8 cellular contexts compared by ENCODE assay signal in the genomic region with DNA sequence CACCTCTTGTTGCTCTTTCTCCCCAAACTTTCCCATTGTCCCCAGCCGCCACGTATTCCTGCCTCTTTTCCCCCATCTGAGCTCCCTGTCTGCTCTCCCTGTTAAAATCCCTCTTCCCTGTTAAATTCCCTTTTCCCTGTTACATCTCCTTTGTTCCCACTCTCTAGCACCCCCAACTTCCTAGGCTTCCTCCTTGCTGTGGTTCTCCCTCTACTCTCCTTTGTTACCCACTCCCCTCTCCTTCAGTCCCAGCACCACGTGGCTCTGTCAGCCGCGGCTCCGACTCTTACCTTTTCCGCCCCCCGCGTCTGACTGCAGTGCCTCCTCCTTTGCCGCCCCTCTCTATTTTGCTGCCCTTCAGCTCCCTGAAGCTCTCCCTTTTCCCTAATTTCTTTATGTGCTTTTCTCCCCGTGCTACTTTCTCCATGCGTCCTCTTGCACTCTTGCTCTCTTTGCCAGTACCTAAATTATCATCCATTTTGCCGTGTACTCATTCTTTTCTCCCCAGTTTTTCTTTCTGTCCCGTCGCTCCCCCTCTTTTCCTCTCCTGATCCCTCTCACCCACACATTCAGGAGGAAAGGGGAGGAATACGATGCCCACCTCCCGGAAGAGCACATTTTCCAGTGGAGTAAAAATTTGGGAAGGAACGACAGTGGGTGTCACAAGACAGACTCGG. TPM values are rescaled to one million over a fixed set of nuclear protein-coding genes. Genes with fewer than 3 reads are reported as not detected.
DNase-seq lines count a peak whose midpoint lies in the region; ATAC-seq and TF ChIP-seq lines count a peak whose summit lies in the region.

No MANE protein-coding gene starts in this region.

- DNase-seq in NCI-H345 (lab: John Stamatoyannopoulos, UW) (peak; percentile 17), NCI-H345 treated with DMSO at 0.1 percent for 48 hours (lab: John Stamatoyannopoulos, UW; ENCODE audit: unreplicated experiment) (no peak), NCI-H187 treated with DMSO at 0.1 percent for 48 hours (lab: John Stamatoyannopoulos, UW) (peak; percentile 30), esophagus squamous epithelium (lab: John Stamatoyannopoulos, UW) (no peak), upper lobe of right lung (no peak)
- DNase-seq in activated CD4-positive, alpha-beta memory T cell treated with anti-CD3 and anti-CD28 coated beads, Interleukin-2, amount 10 ng/mL, durations not matched to agents 7 days and 5 days, result no peak
- no peak for DNase-seq in natural killer cell treated with Interleukin-12 subunit alpha and Interleukin-12 subunit beta and Interleukin-15 and Interleukin-18, amount 100 ng/mL, for 72 hours (ENCODE audit: low spot score)

- H3K4me1 Mint-ChIP-seq in activated CD4-positive, alpha-beta memory T cell treated with anti-CD3 and anti-CD28 coated beads, Interleukin-2, amount 10 ng/mL, durations not matched to agents 7 days and 5 days, result peaks cover 21% of the 10 kb centered on the region
- peaks cover 34 to 40% of the 10 kb centered on the region in 2 donors for H3K4me1 Mint-ChIP-seq in natural killer cell treated with Interleukin-12 subunit alpha and Interleukin-12 subunit beta and Interleukin-15 and Interleukin-18, amount 100 ng/mL, for 72 hours (ENCODE audit: low read depth in 2 of 2)

- CTCF ChIA-PET in activated CD4-positive, alpha-beta memory T cell treated with anti-CD3 and anti-CD28 coated beads, Interleukin-2, amount 10 ng/mL, durations not matched to agents 7 days and 5 days (lab: Charles Lee), result interaction anchor here (1.1 to 1.9 kb wide), 3 partner anchors 26 to 98 kb away, joined by 3 to 9 read pairs (median 4); no protein-coding TSS in a partner anchor

- TF ChIP-seq POLR2A in esophagus squamous epithelium (IDR thresholded peaks at IDR 0.05), result no peak

- peak overlapping the region; percentile 92 to 98 (median 94) for H3K27ac ChIP-seq in esophagus squamous epithelium
- H3K27ac ChIP-seq in upper lobe of right lung, result peak overlapping the region; percentile 93

- peak overlapping the region; percentile 88 for H3K4me3 Mint-ChIP-seq in activated CD4-positive, alpha-beta memory T cell treated with anti-CD3 and anti-CD28 coated beads, Interleukin-2, amount 10 ng/mL, durations not matched to agents 7 days and 5 days
- H3K4me3 Mint-ChIP-seq in natural killer cell treated with Interleukin-12 subunit alpha and Interleukin-12 subunit beta and Interleukin-15 and Interleukin-18, amount 100 ng/mL, for 72 hours, result peak overlapping the region; percentile 99

- peaks cover 43% of the 10 kb centered on the region for H3K9me3 Mint-ChIP-seq in activated CD4-positive, alpha-beta memory T cell treated with anti-CD3 and anti-CD28 coated beads, Interleukin-2, amount 10 ng/mL, durations not matched to agents 7 days and 5 days
- peaks cover 8% of the 10 kb centered on the region for H3K9me3 Mint-ChIP-seq in natural killer cell treated with Interleukin-12 subunit alpha and Interleukin-12 subunit beta and Interleukin-15 and Interleukin-18, amount 100 ng/mL, for 72 hours

- H3K9me3 ChIP-seq in esophagus squamous epithelium (peaks cover 0 to 41% (median 8%) of the 10 kb centered on the region in 3 donors), upper lobe of right lung (no peaks in the 10 kb centered on the region)

- intact Hi-C loops in esophagus squamous epithelium (cut with DNase I) (loop anchor here (5.0 kb wide), 1 partner anchor 99 kb away; no protein-coding TSS in a partner anchor), upper lobe of right lung (cut with DNase I) (loop anchor here (5.0 kb wide), 1 partner anchor 99 kb away; no protein-coding TSS in a partner anchor)

- H3K36me3 ChIP-seq in esophagus squamous epithelium (peaks cover 0 to 26% (median 0%) of the 10 kb centered on the region in 3 donors), upper lobe of right lung (no peaks in the 10 kb centered on the region)

- WGBS in esophagus squamous epithelium, 2 donors, result 1 to 2% methylated on average over 15 to 19 of the region's 19 CpGs

- POLR2A ChIA-PET in activated CD4-positive, alpha-beta memory T cell treated with anti-CD3 and anti-CD28 coated beads, Interleukin-2, amount 10 ng/mL, durations not matched to agents 7 days and 5 days (lab: Charles Lee), result interaction anchor here (0.6 to 2.5 kb wide), 5 partner anchors 69 to 102 kb away, joined by 3 to 6 read pairs (median 3); a partner anchor contains a TSS

- H3K4me1 ChIP-seq in esophagus squamous epithelium (peaks cover 9 to 48% (median 16%) of the 10 kb centered on the region in 3 donors), upper lobe of right lung (peaks cover 15% of the 10 kb centered on the region)

- no peak for ATAC-seq in natural killer cell treated with Interleukin-12 subunit alpha and Interleukin-12 subunit beta and Interleukin-15 and Interleukin-18, amount 100 ng/mL, for 72 hours
- ATAC-seq in upper lobe of right lung (no peak), HG03378 (IDR thresholded peaks at IDR 0.05; ENCODE audit: unreplicated experiment) (no peak)

- peaks cover 49% of the 10 kb centered on the region for H3K36me3 Mint-ChIP-seq in activated CD4-positive, alpha-beta memory T cell treated with anti-CD3 and anti-CD28 coated beads, Interleukin-2, amount 10 ng/mL, durations not matched to agents 7 days and 5 days (ENCODE audit: low read depth)
- H3K36me3 Mint-ChIP-seq in natural killer cell treated with Interleukin-12 subunit alpha and Interleukin-12 subunit beta and Interleukin-15 and Interleukin-18, amount 100 ng/mL, for 72 hours, result peaks cover 26% of the 10 kb centered on the region

- H3K27me3 ChIP-seq in esophagus squamous epithelium (no peaks in the 10 kb centered on the region), upper lobe of right lung (no peaks in the 10 kb centered on the region)

- peak overlapping the region; percentile 69 to 83 (median 80) for H3K4me3 ChIP-seq in esophagus squamous epithelium
- H3K4me3 ChIP-seq in upper lobe of right lung, result peak overlapping the region; percentile 89

- no peaks in the 10 kb centered on the region for H3K27me3 Mint-ChIP-seq in activated CD4-positive, alpha-beta memory T cell treated with anti-CD3 and anti-CD28 coated beads, Interleukin-2, amount 10 ng/mL, durations not matched to agents 7 days and 5 days
- H3K27me3 Mint-ChIP-seq in natural killer cell treated with Interleukin-12 subunit alpha and Interleukin-12 subunit beta and Interleukin-15 and Interleukin-18, amount 100 ng/mL, for 72 hours, result no peaks in the 10 kb centered on the region

- TF ChIP-seq CTCF in esophagus squamous epithelium (IDR thresholded peaks at IDR 0.05) (no peak), upper lobe of right lung (IDR thresholded peaks at IDR 0.05) (no peak)

- H3K27ac Mint-ChIP-seq in activated CD4-positive, alpha-beta memory T cell treated with anti-CD3 and anti-CD28 coated beads, Interleukin-2, amount 10 ng/mL, durations not matched to agents 7 days and 5 days, result peak overlapping the region; percentile 83
- H3K27ac Mint-ChIP-seq in natural killer cell treated with Interleukin-12 subunit alpha and Interleukin-12 subunit beta and Interleukin-15 and Interleukin-18, amount 100 ng/mL, for 72 hours, result peak overlapping the region; percentile 83 to 96

RNA-seq across cellular contexts. Expression of a gene that starts 1.0 kb away (rescaled TPM):
- 1 to 10 TPM; 7.9 to 8.5 TPM for total RNA-seq in activated CD4-positive, alpha-beta memory T cell treated with anti-CD3 and anti-CD28 coated beads, Interleukin-2, amount 10 ng/mL, durations not matched to agents 7 days and 5 days
- total RNA-seq in esophagus squamous epithelium (1 to 10 TPM; 2.4 to 5.1 (median 3.7) TPM), upper lobe of right lung (9.5 TPM)
- total RNA-seq in natural killer cell treated with Interleukin-12 subunit alpha and Interleukin-12 subunit beta and Interleukin-15 and Interleukin-18, amount 100 ng/mL, for 72 hours, result 1 to 10 TPM; 4.8 to 7.8 TPM

RNA-seq across cellular contexts. Expression of a gene that starts 32.7 kb away (rescaled TPM):
- total RNA-seq in activated CD4-positive, alpha-beta memory T cell treated with anti-CD3 and anti-CD28 coated beads, Interleukin-2, amount 10 ng/mL, durations not matched to agents 7 days and 5 days, result 10 to 100 TPM; 17.3 to 18.0 TPM
- total RNA-seq in esophagus squamous epithelium, result 1 to 10 TPM; 5.0 to 9.5 (median 7.5) TPM
- total RNA-seq in natural killer cell treated with Interleukin-12 subunit alpha and Interleukin-12 subunit beta and Interleukin-15 and Interleukin-18, amount 100 ng/mL, for 72 hours, result 10 to 100 TPM in 1 of 2 donors, 1 to 10 TPM in 1; 8.3 to 12.9 TPM
- total RNA-seq in upper lobe of right lung, result 20.7 TPM

RNA-seq across cellular contexts. Expression of a gene that starts 43.2 kb away (rescaled TPM):
- 10 to 100 TPM; 26.7 to 28.5 TPM for total RNA-seq in activated CD4-positive, alpha-beta memory T cell treated with anti-CD3 and anti-CD28 coated beads, Interleukin-2, amount 10 ng/mL, durations not matched to agents 7 days and 5 days
- total RNA-seq in esophagus squamous epithelium (10 to 100 TPM in 3 of 4 donors, 1 to 10 TPM in 1; 9.0 to 19.5 (median 17.1) TPM), upper lobe of right lung (27.0 TPM)
- 10 to 100 TPM; 36.5 to 43.0 TPM for total RNA-seq in natural killer cell treated with Interleukin-12 subunit alpha and Interleukin-12 subunit beta and Interleukin-15 and Interleukin-18, amount 100 ng/mL, for 72 hours

RNA-seq across cellular contexts. Expression of a gene that starts 51.1 kb away (rescaled TPM):
- 100 to 1,000 TPM; 203 to 209 TPM for total RNA-seq in activated CD4-positive, alpha-beta memory T cell treated with anti-CD3 and anti-CD28 coated beads, Interleukin-2, amount 10 ng/mL, durations not matched to agents 7 days and 5 days
- 100 to 1,000 TPM; 126 to 225 (median 152) TPM for total RNA-seq in esophagus squamous epithelium
- total RNA-seq in natural killer cell treated with Interleukin-12 subunit alpha and Interleukin-12 subunit beta and Interleukin-15 and Interleukin-18, amount 100 ng/mL, for 72 hours, result 100 to 1,000 TPM; 241 to 252 TPM
- total RNA-seq in upper lobe of right lung, result 160 TPM

Comparison
In these comparisons a context has a peak if more than half of its experiments do, and no peak if none do; other contexts are left out.
1. DNase-seq: peak in NCI-H345 (single experiment) and NCI-H187 treated with DMSO at 0.1 percent for 48 hours (single experiment); none in NCI-H345 treated with DMSO at 0.1 percent for 48 hours (single experiment), activated CD4-positive, alpha-beta memory T cell treated with anti-CD3 and anti-CD28 coated beads, Interleukin-2, amount 10 ng/mL, durations not matched to agents 7 days and 5 days (single experiment), esophagus squamous epithelium (single experiment), natural killer cell treated with Interleukin-12 subunit alpha and Interleukin-12 subunit beta and Interleukin-15 and Interleukin-18, amount 100 ng/mL, for 72 hours (single experiment) and upper lobe of right lung (single experiment).